ENCODE assay signal across 11 cellular contexts in genomic region chr2:46547223-46548102, GRCh38. TPM values are rescaled to one million over a fixed set of nuclear protein-coding genes. Genes with fewer than 3 reads are reported as not detected.
A peak's percentile ranks its signal among the peaks of the same experiment; 100 is the strongest.
DNase-seq lines count a peak whose midpoint lies in the region; ATAC-seq lines count a peak whose summit lies in the region.
"Had no signal": no experiment of that assay in that cellular context is flagged by ENCODE, and none has a peak within 500 bp of the region (broad histone marks: within the 10 kb centered on the region; RNA-seq: fewer than 3 reads in every experiment).

No MANE protein-coding gene starts in this region.

- peaks cover 52% of the 10 kb centered on the region for H3K4me1 ChIP-seq in adipocyte (ENCODE audit: control insufficient read depth, insufficient read depth, low read length)

- peaks cover 59% of the 10 kb centered on the region for H3K36me3 ChIP-seq in adipocyte (ENCODE audit: control insufficient read depth, insufficient read depth, low read length, severe bottlenecking)

- no peak overlapping the region for H3K9ac ChIP-seq in adipocyte (ENCODE audit: low read length)

- no peak for DNase-seq in adipocyte (ENCODE audit: low read depth)
- peak; percentile 50 for DNase-seq in left colon
- DNase-seq in stimulated activated naive B cell treated with anti-CD40 and anti-IgM and Interleukin-4, amounts not matched to agents 10 μg/mL and 1 μg/mL and 100 μg/mL, for 72 hours = peak; percentile 63
- no peak for DNase-seq in DMS79 treated with DMSO at 0.1 percent for 48 hours (lab: John Stamatoyannopoulos, UW)
- no peak for DNase-seq in epidermal melanocyte (ENCODE audit: insufficient read length, low spot score)
- DNase-seq: NCI-H1930; stimulated activated CD4-positive, alpha-beta T cell treated with anti-CD3 and anti-CD28 coated beads, Interleukin-4, amount 100 ng/mL, for 4 hours; T-helper 1 cell had no signal

- H3K4me1 Mint-ChIP-seq in IgD-negative memory B cell = peaks cover 62 to 78% (median 71%) of the 10 kb centered on the region in 3 donors
- peaks cover 66 to 87% of the 10 kb centered on the region in 2 donors for H3K4me1 Mint-ChIP-seq in stimulated activated naive B cell treated with anti-CD40 and anti-IgM and Interleukin-4, amounts not matched to agents 10 μg/mL and 1 μg/mL and 100 μg/mL, for 72 hours

- peak overlapping the region; percentile 1 for H3K4me3 ChIP-seq in adipocyte (ENCODE audit: low read length)

- no peak for ATAC-seq in left colon
- peak; percentile 19 to 43 for ATAC-seq in stimulated activated naive B cell treated with anti-CD40 and anti-IgM and Interleukin-4, amounts not matched to agents 10 μg/mL and 1 μg/mL and 100 μg/mL, for 72 hours (replicated peaks)
- ATAC-seq in activated CD4-positive, CD25-positive, alpha-beta regulatory T cell treated with anti-CD3 and anti-CD28 coated beads, Interleukin-2, amount 50 U/mL, for 24 hours = no peak

- intact Hi-C loops in left colon (cut with DNase I, micrococcal nuclease) = no loop called here

- peak overlapping the region; percentile 92 to 94 (median 93) for H3K27ac Mint-ChIP-seq in IgD-negative memory B cell
- H3K27ac Mint-ChIP-seq in stimulated activated naive B cell treated with anti-CD40 and anti-IgM and Interleukin-4, amounts not matched to agents 10 μg/mL and 1 μg/mL and 100 μg/mL, for 72 hours = peak overlapping the region; percentile 91
- H3K27ac Mint-ChIP-seq: mesothelial cell of epicardium had no signal

- H3K27me3 Mint-ChIP-seq in IgD-negative memory B cell = no peaks in the 10 kb centered on the region
- no peaks in the 10 kb centered on the region for H3K27me3 Mint-ChIP-seq in stimulated activated naive B cell treated with anti-CD40 and anti-IgM and Interleukin-4, amounts not matched to agents 10 μg/mL and 1 μg/mL and 100 μg/mL, for 72 hours

- H3K27me3 ChIP-seq in adipocyte (replicated peaks; ENCODE audit: control insufficient read depth, insufficient read depth, low read length) = no peaks in the 10 kb centered on the region

- H3K9me3 ChIP-seq in adipocyte (ENCODE audit: control insufficient read depth, low read length) = no peaks in the 10 kb centered on the region

- peaks cover 13% of the 10 kb centered on the region for H3K36me3 Mint-ChIP-seq in IgD-negative memory B cell
- H3K36me3 Mint-ChIP-seq in stimulated activated naive B cell treated with anti-CD40 and anti-IgM and Interleukin-4, amounts not matched to agents 10 μg/mL and 1 μg/mL and 100 μg/mL, for 72 hours = peaks cover 49 to 57% of the 10 kb centered on the region in 2 donors

- H3K4me3 Mint-ChIP-seq in IgD-negative memory B cell = peak overlapping the region; percentile 77 to 96 (median 89)
- H3K4me3 Mint-ChIP-seq in stimulated activated naive B cell treated with anti-CD40 and anti-IgM and Interleukin-4, amounts not matched to agents 10 μg/mL and 1 μg/mL and 100 μg/mL, for 72 hours = peak overlapping the region; percentile 42 to 76
- H3K4me3 Mint-ChIP-seq: mesothelial cell of epicardium had no signal

- no peaks in the 10 kb centered on the region for H3K9me3 Mint-ChIP-seq in IgD-negative memory B cell
- H3K9me3 Mint-ChIP-seq in stimulated activated naive B cell treated with anti-CD40 and anti-IgM and Interleukin-4, amounts not matched to agents 10 μg/mL and 1 μg/mL and 100 μg/mL, for 72 hours = peaks cover 0 to 2% of the 10 kb centered on the region in 2 donors
- H3K9me3 Mint-ChIP-seq: mesothelial cell of epicardium had no signal

RNA-seq across cellular contexts. Expression of gene ATP6V1E2, which starts 5.1 kb away (rescaled TPM):
- 11.6 TPM for polyA plus RNA-seq in IgD-negative memory B cell
- 1 to 10 TPM; 1.9 to 2.9 TPM for total RNA-seq in left colon

RNA-seq across cellular contexts. Expression of gene RHOQ, which starts 5.2 kb away (rescaled TPM):
- polyA plus RNA-seq in IgD-negative memory B cell = 8.0 TPM
- 10 to 100 TPM; 11.8 to 23.9 TPM for total RNA-seq in left colon

Comparison
In these comparisons a context has a peak if more than half of its experiments do, and no peak if none do; other contexts are left out.
1. DNase-seq: peak in left colon (2 of 2) and stimulated activated naive B cell treated with anti-CD40 and anti-IgM and Interleukin-4, amounts not matched to agents 10 μg/mL and 1 μg/mL and 100 μg/mL, for 72 hours (single experiment); none in adipocyte (single experiment), DMS79 treated with DMSO at 0.1 percent for 48 hours (single experiment) and epidermal melanocyte (single experiment).
2. ATAC-seq: peak in stimulated activated naive B cell treated with anti-CD40 and anti-IgM and Interleukin-4, amounts not matched to agents 10 μg/mL and 1 μg/mL and 100 μg/mL, for 72 hours (2 of 2); none in left colon (single experiment) and activated CD4-positive, CD25-positive, alpha-beta regulatory T cell treated with anti-CD3 and anti-CD28 coated beads, Interleukin-2, amount 50 U/mL, for 24 hours (0 of 2).